In genomic region chr4:4480685-4481393, GRCh38 we compare ENCODE assay signal across 9 cellular contexts.
DNase-seq lines count a peak whose midpoint lies in the region; ATAC-seq and TF ChIP-seq lines count a peak whose summit lies in the region.
"Had no signal": no experiment of that assay in that cellular context is flagged by ENCODE, and none has a peak within 500 bp of the region (broad histone marks: within the 10 kb centered on the region; RNA-seq: fewer than 3 reads in every experiment).

No MANE protein-coding gene starts in this region.

- no peak overlapping the region for H3K9ac ChIP-seq in HCT116 (ENCODE audit: low read length)

- H3K27ac ChIP-seq in 22Rv1: no peak overlapping the region
- no peak overlapping the region for H3K27ac ChIP-seq in HCT116 (ENCODE audit: low read depth, low read length)
- H3K27ac ChIP-seq: upper lobe of left lung had no signal

- H3K4me3 ChIP-seq in HCT116 (replicated peaks in 1 of 2; ENCODE audit: low read depth in 1 of 2, low read length in 2 of 2): no peak overlapping the region
- H3K4me3 ChIP-seq: upper lobe of left lung had no signal

- peak; percentile 54 for TF ChIP-seq RAD21 in HCT116 (IDR thresholded peaks at IDR 0.05; ENCODE audit: low read depth)

- no peak overlapping the region for H2AFZ ChIP-seq in HCT116 (ENCODE audit: low read depth, low read length, poor library complexity, severe bottlenecking)

- no peaks in the 10 kb centered on the region for H3K27me3 ChIP-seq in HCT116 (ENCODE audit: insufficient read depth, low read length)
- H3K27me3 ChIP-seq: upper lobe of left lung had no signal

- intact Hi-C loops in HCT116 (cut with micrococcal nuclease): no loop called here

- H3K4me1 ChIP-seq in HCT116 (ENCODE audit: control insufficient read depth in 1 of 2, insufficient read depth in 2 of 2, low read length in 2 of 2): no peaks in the 10 kb centered on the region
- H3K4me1 ChIP-seq: upper lobe of left lung had no signal

- no peak overlapping the region for H3K27ac Mint-ChIP-seq in activated CD8-positive, alpha-beta memory T cell treated with anti-CD3 and anti-CD28 coated beads, Interleukin-2, amount 10 ng/mL, durations not matched to agents 7 days and 5 days

- no peaks in the 10 kb centered on the region for H3K27me3 Mint-ChIP-seq in activated CD8-positive, alpha-beta memory T cell treated with anti-CD3 and anti-CD28 coated beads, Interleukin-2, amount 10 ng/mL, durations not matched to agents 7 days and 5 days

- no peak overlapping the region for H3K4me2 ChIP-seq in HCT116 (ENCODE audit: low read length)

- DNase-seq in HCT116 (ENCODE audit: low read depth, low spot score) (no peak), anterior cingulate cortex (lab: John Stamatoyannopoulos, UW) (peak; percentile 17 to 97 (median 74)), iris pigment epithelial cell (ENCODE audit: low read depth) (peak; percentile 33), activated gamma-delta T cell treated with Interleukin-2 at 50 U/mL for 16 hours (no peak), NCI-H187 treated with DMSO at 0.1 percent for 48 hours (lab: John Stamatoyannopoulos, UW) (no peak)
- DNase-seq in activated CD8-positive, alpha-beta memory T cell treated with anti-CD3 and anti-CD28 coated beads, Interleukin-2, amount 10 ng/mL, durations not matched to agents 7 days and 5 days: no peak
- no peak for DNase-seq in activated naive CD4-positive, alpha-beta T cell (lab: John Stamatoyannopoulos, UW)

- peaks cover 29% of the 10 kb centered on the region for H3K79me2 ChIP-seq in HCT116 (ENCODE audit: insufficient read depth, low read length)

- H3K36me3 Mint-ChIP-seq in activated CD8-positive, alpha-beta memory T cell treated with anti-CD3 and anti-CD28 coated beads, Interleukin-2, amount 10 ng/mL, durations not matched to agents 7 days and 5 days: no peaks in the 10 kb centered on the region

- peak; percentile 70 for ATAC-seq in HCT116
- ATAC-seq in activated CD8-positive, alpha-beta memory T cell treated with anti-CD3 and anti-CD28 coated beads, Interleukin-2, amount 10 ng/mL, durations not matched to agents 7 days and 5 days: no peak

- no peaks in the 10 kb centered on the region for H4K20me1 ChIP-seq in HCT116 (ENCODE audit: insufficient read depth)

- CTCF ChIA-PET in HCT116 (lab: Charles Lee): interaction anchor here (1.3 kb wide), 1 partner anchor 49 kb away, joined by 3 read pairs; no protein-coding TSS in a partner anchor
- CTCF ChIA-PET in activated CD8-positive, alpha-beta memory T cell treated with anti-CD3 and anti-CD28 coated beads, Interleukin-2, amount 10 ng/mL, durations not matched to agents 7 days and 5 days (lab: Charles Lee): interaction anchor here (0.8 kb wide), 1 partner anchor 94 kb away, joined by 3 read pairs; no protein-coding TSS in a partner anchor

- no peaks in the 10 kb centered on the region for H3K9me3 ChIP-seq in HCT116 (ENCODE audit: control insufficient read depth in 1 of 2, insufficient read depth in 1 of 2, low read depth in 1 of 2, low read length in 2 of 2)
- H3K9me3 ChIP-seq: upper lobe of left lung had no signal

- H3K4me3 Mint-ChIP-seq in activated CD8-positive, alpha-beta memory T cell treated with anti-CD3 and anti-CD28 coated beads, Interleukin-2, amount 10 ng/mL, durations not matched to agents 7 days and 5 days: no peak overlapping the region

- H3K36me3 ChIP-seq in HCT116 (ENCODE audit: control insufficient read depth in 1 of 2, insufficient read depth in 2 of 2, low read length in 2 of 2): no peaks in the 10 kb centered on the region
- H3K36me3 ChIP-seq: upper lobe of left lung had no signal

- no TSS peak for BruUV-seq in HCT116 (replicated peaks; lab: Mats Ljungman, UMichigan)

- TF ChIP-seq POLR2A in HCT116 (IDR thresholded peaks at IDR 0.05; ENCODE audit: borderline replicate concordance, extremely low read depth, insufficient read depth, insufficient read length): no peak

- RAD21 ChIA-PET in HCT116 (lab: Charles Lee; ENCODE audit: low non-redundant PET in 1 of 2, low total read pairs in 2 of 2, uncharacterized antibody in 2 of 2, unreplicated experiment in 2 of 2): interaction anchor here in 1 of 2 experiments (0.5 to 0.8 kb wide), 2 partner anchors 186 to 389 kb away, joined by 3 to 4 read pairs; no protein-coding TSS in a partner anchor

- POLR2A ChIA-PET in HCT116 (lab: Charles Lee): no interaction called here

- no peaks in the 10 kb centered on the region for H3K4me1 Mint-ChIP-seq in activated CD8-positive, alpha-beta memory T cell treated with anti-CD3 and anti-CD28 coated beads, Interleukin-2, amount 10 ng/mL, durations not matched to agents 7 days and 5 days

- no peaks in the 10 kb centered on the region for H3K9me2 ChIP-seq in HCT116 (ENCODE audit: insufficient read depth)

- TF ChIP-seq CTCF in 22Rv1 (IDR thresholded peaks at IDR 0.05): peak; percentile 58
- peak; percentile 32 to 59 (median 51); a peak in 5 of 6 replicates for TF ChIP-seq CTCF in HCT116 (IDR thresholded peaks at IDR 0.05 in 2 of 3, conservative IDR thresholded peaks at IDR 0.05 in 1 of 3; ENCODE audit: borderline replicate concordance in 1 of 3, insufficient read depth in 1 of 3, low read depth in 2 of 3, low read length in 2 of 3)

- H3K9me3 Mint-ChIP-seq in activated CD8-positive, alpha-beta memory T cell treated with anti-CD3 and anti-CD28 coated beads, Interleukin-2, amount 10 ng/mL, durations not matched to agents 7 days and 5 days (ENCODE audit: low read depth): no peaks in the 10 kb centered on the region

TF ChIP-seq in HCT116, 20 proteins besides CTCF, POLR2A, EP300 and RAD21:
- TF ChIP-seq SP1 (IDR thresholded peaks at IDR 0.05; ENCODE audit: low read depth): no peak
- no peak for TF ChIP-seq FOSL1 (IDR thresholded peaks at IDR 0.05; ENCODE audit: low read depth)
- no peak for TF ChIP-seq ZBTB33 (IDR thresholded peaks at IDR 0.05; ENCODE audit: extremely low read depth, insufficient replicate concordance, low read length)
- TF ChIP-seq SIN3A (IDR thresholded peaks at IDR 0.05; ENCODE audit: low read depth): no peak
- no peak for TF ChIP-seq ATF3 (IDR thresholded peaks at IDR 0.05)
- TF ChIP-seq EZH2phosphoT487 (IDR thresholded peaks at IDR 0.05; ENCODE audit: borderline replicate concordance): no peak
- no peak for TF ChIP-seq JUND (IDR thresholded peaks at IDR 0.05)
- no peak for TF ChIP-seq ZFX (IDR thresholded peaks at IDR 0.05)
- no peak for TF ChIP-seq ELF1 (IDR thresholded peaks at IDR 0.05; ENCODE audit: borderline replicate concordance, low read depth)
- TF ChIP-seq EGR1 (IDR thresholded peaks at IDR 0.05; ENCODE audit: low read depth): no peak
- TF ChIP-seq TCF7L2 (IDR thresholded peaks at IDR 0.05; ENCODE audit: borderline replicate concordance, extremely low read depth, insufficient read depth, insufficient read length): no peak
- TF ChIP-seq CBX3 (IDR thresholded peaks at IDR 0.05; ENCODE audit: low read depth): no peak
- no peak for TF ChIP-seq REST (IDR thresholded peaks at IDR 0.05; ENCODE audit: low read depth)
- TF ChIP-seq YY1 (IDR thresholded peaks at IDR 0.05; ENCODE audit: extremely low read depth, insufficient replicate concordance, low read depth, low read length): no peak
- TF ChIP-seq ZNF274 (IDR thresholded peaks at IDR 0.05; ENCODE audit: low read depth, low read length): no peak
- TF ChIP-seq POLR2AphosphoS5 (IDR thresholded peaks at IDR 0.05; ENCODE audit: low read depth, low read length): no peak
- no peak for TF ChIP-seq CEBPB (IDR thresholded peaks at IDR 0.05; ENCODE audit: low read depth)
- TF ChIP-seq EZH2 (IDR thresholded peaks at IDR 0.05): no peak
- TF ChIP-seq SRF (IDR thresholded peaks at IDR 0.05; ENCODE audit: low read depth): no peak

Comparison
In these comparisons a context has a peak if more than half of its experiments do, and no peak if none do; other contexts are left out.
1. DNase-seq: peak in anterior cingulate cortex (58 of 58) and iris pigment epithelial cell (single experiment); none in HCT116 (single experiment), activated gamma-delta T cell treated with Interleukin-2 at 50 U/mL for 16 hours (single experiment), activated CD8-positive, alpha-beta memory T cell treated with anti-CD3 and anti-CD28 coated beads, Interleukin-2, amount 10 ng/mL, durations not matched to agents 7 days and 5 days (single experiment), NCI-H187 treated with DMSO at 0.1 percent for 48 hours (single experiment) and activated naive CD4-positive, alpha-beta T cell (0 of 4).